Comparison of ENCODE assay signal across 11 cellular contexts in genomic region chr12:68001486-68002466, GRCh38. TPM values are rescaled to one million over a fixed set of nuclear protein-coding genes. Genes with fewer than 3 reads are reported as not detected.
DNase-seq lines count a peak whose midpoint lies in the region; TF ChIP-seq lines count a peak whose summit lies in the region.
"Had no signal": no experiment of that assay in that cellular context is flagged by ENCODE, and none has a peak within 500 bp of the region (broad histone marks: within the 10 kb centered on the region; RNA-seq: fewer than 3 reads in every experiment).

No MANE protein-coding gene starts in this region.

- no peak overlapping the region for H3K4me3 ChIP-seq in HEK293 (ENCODE audit: low read depth, low read length)
- H3K4me3 ChIP-seq in esophagus squamous epithelium: no peak overlapping the region
- H3K4me3 ChIP-seq: upper lobe of left lung had no signal

- H3K4me1 ChIP-seq in HEK293 (ENCODE audit: control insufficient read depth, insufficient read depth, low read length) (no peaks in the 10 kb centered on the region), esophagus squamous epithelium (no peaks in the 10 kb centered on the region)

- H3K36me3 ChIP-seq in HEK293 (ENCODE audit: control insufficient read depth in 2 of 2, insufficient read depth in 1 of 2, low read length in 2 of 2) (no peaks in the 10 kb centered on the region), esophagus squamous epithelium (no peaks in the 10 kb centered on the region)
- H3K36me3 ChIP-seq: upper lobe of left lung had no signal

- TF ChIP-seq CTCF in HEK293 (tag by site-specific recombination; IDR thresholded peaks at IDR 0.05) (no peak), esophagus squamous epithelium (IDR thresholded peaks at IDR 0.05) (peak in 1 of 6 experiments; percentile 9)

- POLR2A ChIA-PET in HEK293 (lab: Yijun Ruan, JAX): no interaction called here

- WGBS in esophagus squamous epithelium, 2 donors: 74% methylated on average over 10 to 11 of the region's 11 CpGs

- peak; percentile 15 for DNase-seq in DMS114 treated with DMSO at 0.1 percent for 48 hours (lab: John Stamatoyannopoulos, UW; ENCODE audit: unreplicated experiment)
- peak; percentile 43 for DNase-seq in SK-MEL-5 (ENCODE audit: low read depth, low spot score)
- DNase-seq in kidney tubule cell (ENCODE audit: low spot score): peak; percentile 39
- DNase-seq in midbrain (lab: John Stamatoyannopoulos, UW): no peak
- DNase-seq in esophagus squamous epithelium (lab: John Stamatoyannopoulos, UW): no peak
- no peak for DNase-seq in activated CD4-positive, alpha-beta T cell treated with anti-CD3 and anti-CD28 coated beads for 4 hours
- no peak for DNase-seq in NOMO-1 (lab: John Stamatoyannopoulos, UW; ENCODE audit: unreplicated experiment in 2 of 2)
- DNase-seq: cortex of kidney, upper lobe of left lung had no signal

- intact Hi-C loops in esophagus squamous epithelium (cut with DNase I): no loop called here

- CTCF ChIA-PET in HEK293 (lab: Yijun Ruan, JAX): interaction anchor here (0.6 to 1.7 kb wide), 6 partner anchors 10 to 588 kb away, joined by 3 to 6 read pairs (median 4); no protein-coding TSS in a partner anchor

- H3K27me3 ChIP-seq in esophagus squamous epithelium: no peaks in the 10 kb centered on the region
- H3K27me3 ChIP-seq: upper lobe of left lung had no signal

- H3K9me3 ChIP-seq in HEK293 (ENCODE audit: control insufficient read depth, insufficient read depth, low read depth, low read length): no peaks in the 10 kb centered on the region
- no peaks in the 10 kb centered on the region for H3K9me3 ChIP-seq in esophagus squamous epithelium
- H3K9me3 ChIP-seq: upper lobe of left lung had no signal

- no peak for TF ChIP-seq POLR2A in esophagus squamous epithelium (IDR thresholded peaks at IDR 0.05)

- no peak overlapping the region for H3K27ac ChIP-seq in HEK293 (ENCODE audit: extremely low read depth, low read depth, low read length)
- H3K27ac ChIP-seq in esophagus squamous epithelium: no peak overlapping the region
- H3K27ac ChIP-seq: upper lobe of left lung had no signal

- in situ Hi-C loops in SK-MEL-5 (cut with HindIII; ENCODE audit: low pct_unique_long_range_greater_than_20kb, low sequenced_read_pairs): no loop called here

TF ChIP-seq in HEK293, 187 proteins besides CTCF, POLR2A, EP300 and RAD21:
- TF ChIP-seq ZBTB20 (tag by site-specific recombination; IDR thresholded peaks at IDR 0.05) (no peak), ZNF664 (tag by site-specific recombination; IDR thresholded peaks at IDR 0.05) (no peak), ZNF654 (tag by site-specific recombination; IDR thresholded peaks at IDR 0.05; ENCODE audit: low read depth) (peak; percentile 23; the same call in 1 of the 2 replicates), ZSCAN5A (tag by site-specific recombination; IDR thresholded peaks at IDR 0.05) (no peak), ZFP37 (tag by site-specific recombination; IDR thresholded peaks at IDR 0.05) (no peak), ZNF521 (tag by site-specific recombination; IDR thresholded peaks at IDR 0.05) (no peak)
TF ChIP-seq in HEK293: peak in this region for 1.

RNA-seq across cellular contexts. Expression of gene IFNG-AS1, which starts 12.5 kb away (rescaled TPM):
- not detected in 2 replicates for total RNA-seq in SK-MEL-5 (2014; rRNA removed; shearing (Covaris generic))
- not detected in 2 replicates for polyA plus RNA-seq in SK-MEL-5 (2015; cell fraction: cytosol; rRNA removed)
- not detected in 2 replicates for polyA plus RNA-seq in SK-MEL-5 (2015; cell fraction: nucleus; rRNA removed)
- under 1 TPM in 1 of 4 donors, not detected in 3; 0.57 TPM for total RNA-seq in esophagus squamous epithelium
- total RNA-seq: pulmonary artery endothelial cell had no signal

Comparison
In these comparisons a context has a peak if more than half of its experiments do, and no peak if none do; other contexts are left out.
1. DNase-seq: peak in DMS114 treated with DMSO at 0.1 percent for 48 hours (single experiment), SK-MEL-5 (single experiment) and kidney tubule cell (single experiment); none in midbrain (single experiment), esophagus squamous epithelium (single experiment), activated CD4-positive, alpha-beta T cell treated with anti-CD3 and anti-CD28 coated beads for 4 hours (0 of 2) and NOMO-1 (0 of 2).